ENCODE assay signal across 7 cellular contexts in genomic region chr1:43530483-43531452, GRCh38. TPM values are rescaled to one million over a fixed set of nuclear protein-coding genes. Genes with fewer than 3 reads are reported as not detected.
DNase-seq lines count a peak whose midpoint lies in the region; TF ChIP-seq lines count a peak whose summit lies in the region.

Gene PTPRF, plus strand, starts transcription at chr1:43530883. Its CDS starts 14,193 bp downstream, at chr1:43545076.

- peak within 1 kb of the TSS; percentile 33 for H3K4me3 ChIP-seq in GM12864 (ENCODE audit: low read depth, low read length)

- H3K9me3 Mint-ChIP-seq in activated CD4-positive, alpha-beta memory T cell treated with anti-CD3 and anti-CD28 coated beads for 36 hours: no peaks in the 10 kb centered on the region

- CTCF ChIA-PET in activated CD4-positive, alpha-beta memory T cell treated with anti-CD3 and anti-CD28 coated beads for 36 hours (lab: Charles Lee): interaction anchor here (0.7 to 2.2 kb wide), 13 partner anchors 10 to 517 kb away, joined by 3 to 31 read pairs (median 7); partner anchors contain the start of gene ARTN

- peak within 1 kb of the TSS; percentile 71 for H3K4me3 Mint-ChIP-seq in activated CD4-positive, alpha-beta memory T cell treated with anti-CD3 and anti-CD28 coated beads for 36 hours

- H3K36me3 Mint-ChIP-seq in activated CD4-positive, alpha-beta memory T cell treated with anti-CD3 and anti-CD28 coated beads for 36 hours: no peaks in the 10 kb centered on the region

- no peak within 1 kb of the TSS for H3K27ac Mint-ChIP-seq in activated CD4-positive, alpha-beta memory T cell treated with anti-CD3 and anti-CD28 coated beads for 36 hours

- peaks cover 35% of the 10 kb centered on the region for H3K27me3 Mint-ChIP-seq in activated CD4-positive, alpha-beta memory T cell treated with anti-CD3 and anti-CD28 coated beads for 36 hours

- intact Hi-C loops in activated CD4-positive, alpha-beta memory T cell treated with anti-CD3 and anti-CD28 coated beads for 36 hours (cut with micrococcal nuclease): no loop called here

- DNase-seq in GM12864 (ENCODE audit: low read depth): no peak
- peak; percentile 25 to 58 for DNase-seq in NCI-H1930 (lab: John Stamatoyannopoulos, UW)
- peak; percentile 34 for DNase-seq in activated CD4-positive, alpha-beta memory T cell treated with anti-CD3 and anti-CD28 coated beads for 36 hours
- peak; percentile 71 for DNase-seq in epidermal melanocyte (ENCODE audit: insufficient read length, low spot score)
- DNase-seq in mesenteric fat pad (ENCODE audit: low spot score): peak; percentile 93
- peak in 41 of 49 donors; percentile 24 to 86 (median 60) for DNase-seq in substantia nigra (lab: John Stamatoyannopoulos, UW)
- DNase-seq in activated CD4-positive, CD25-positive, alpha-beta regulatory T cell (lab: John Stamatoyannopoulos, UW): no peak

- H3K4me1 Mint-ChIP-seq in activated CD4-positive, alpha-beta memory T cell treated with anti-CD3 and anti-CD28 coated beads for 36 hours (ENCODE audit: low read depth): peaks cover 16% of the 10 kb centered on the region

- POLR2A ChIA-PET in activated CD4-positive, alpha-beta memory T cell treated with anti-CD3 and anti-CD28 coated beads for 36 hours (lab: Charles Lee): no interaction called here

- peak within 1 kb of the TSS; percentile 66 for H3K27ac ChIP-seq in substantia nigra (ENCODE audit: low read depth, low read length, poor library complexity, severe bottlenecking)

- no peak for TF ChIP-seq CTCF in GM12864 (IDR thresholded peaks at IDR 0.05; ENCODE audit: low read depth, low read length, missing control alignments)

RNA-seq across cellular contexts. Expression of gene PTPRF, which starts in this region (rescaled TPM):
- total RNA-seq in activated CD4-positive, alpha-beta memory T cell treated with anti-CD3 and anti-CD28 coated beads for 36 hours: 1 to 10 TPM; 2.4 to 2.8 TPM
- total RNA-seq in mesenteric fat pad: 270 TPM

Comparison
In these comparisons a context has a peak if more than half of its experiments do, and no peak if none do; other contexts are left out.
1. RNA of gene PTPRF (total RNA-seq): 270 TPM in mesenteric fat pad (single experiment); 2.4 to 2.8 TPM in activated CD4-positive, alpha-beta memory T cell treated with anti-CD3 and anti-CD28 coated beads for 36 hours; every median in the first group is over 10 times any median in the second.
2. DNase-seq: peak in NCI-H1930 (2 of 2), activated CD4-positive, alpha-beta memory T cell treated with anti-CD3 and anti-CD28 coated beads for 36 hours (single experiment), epidermal melanocyte (single experiment), mesenteric fat pad (single experiment) and substantia nigra (41 of 49); none in GM12864 (single experiment) and activated CD4-positive, CD25-positive, alpha-beta regulatory T cell (0 of 4).